ENCODE assay signal across 13 cellular contexts in genomic region chr1:167634435-167634834, GRCh38. TPM values are rescaled to one million over a fixed set of nuclear protein-coding genes. Genes with fewer than 3 reads are reported as not detected.
A peak's percentile ranks its signal among the peaks of the same experiment; 100 is the strongest.
DNase-seq lines count a peak whose midpoint lies in the region; ATAC-seq and TF ChIP-seq lines count a peak whose summit lies in the region.
"Had no signal": no experiment of that assay in that cellular context is flagged by ENCODE, and none has a peak within 500 bp of the region (broad histone marks: within the 10 kb centered on the region; RNA-seq: fewer than 3 reads in every experiment).

No MANE protein-coding gene starts in this region.

- H3K9me3 ChIP-seq in cardiac muscle cell (ENCODE audit: low read depth) (no peaks in the 10 kb centered on the region), MG63 (no peaks in the 10 kb centered on the region)

- H3K36me3 ChIP-seq in cardiac muscle cell (peaks cover 5% of the 10 kb centered on the region), MG63 (no peaks in the 10 kb centered on the region)

- peaks cover 62% of the 10 kb centered on the region for H3K4me1 ChIP-seq in cardiac muscle cell (ENCODE audit: low read depth)

- H3K36me3 Mint-ChIP-seq in activated naive CD8-positive, alpha-beta T cell treated with anti-CD3 and anti-CD28 coated beads, Interleukin-2, amount 50 U/mL, for 24 hours (ENCODE audit: low read depth): peaks cover 40% of the 10 kb centered on the region
- peaks cover 15% of the 10 kb centered on the region for H3K36me3 Mint-ChIP-seq in stimulated activated memory B cell treated with anti-CD40 and anti-IgM and Interleukin-4, amounts not matched to agents 10 μg/mL and 1 μg/mL and 100 μg/mL, for 72 hours

- TF ChIP-seq CTCF in cardiac muscle cell (IDR thresholded peaks at IDR 0.05; ENCODE audit: low read depth, low read length): no peak

- no peaks in the 10 kb centered on the region for H3K9me3 Mint-ChIP-seq in activated naive CD8-positive, alpha-beta T cell treated with anti-CD3 and anti-CD28 coated beads, Interleukin-2, amount 50 U/mL, for 24 hours
- H3K9me3 Mint-ChIP-seq in stimulated activated memory B cell treated with anti-CD40 and anti-IgM and Interleukin-4, amounts not matched to agents 10 μg/mL and 1 μg/mL and 100 μg/mL, for 72 hours: no peaks in the 10 kb centered on the region

- intact Hi-C loops in Right ventricle myocardium inferior (cut with DNase I): no loop called here

- H3K27me3 Mint-ChIP-seq in activated naive CD8-positive, alpha-beta T cell treated with anti-CD3 and anti-CD28 coated beads, Interleukin-2, amount 50 U/mL, for 24 hours: no peaks in the 10 kb centered on the region
- no peaks in the 10 kb centered on the region for H3K27me3 Mint-ChIP-seq in stimulated activated memory B cell treated with anti-CD40 and anti-IgM and Interleukin-4, amounts not matched to agents 10 μg/mL and 1 μg/mL and 100 μg/mL, for 72 hours

- peaks cover 86% of the 10 kb centered on the region for H3K4me1 Mint-ChIP-seq in activated naive CD8-positive, alpha-beta T cell treated with anti-CD3 and anti-CD28 coated beads, Interleukin-2, amount 50 U/mL, for 24 hours
- H3K4me1 Mint-ChIP-seq in stimulated activated memory B cell treated with anti-CD40 and anti-IgM and Interleukin-4, amounts not matched to agents 10 μg/mL and 1 μg/mL and 100 μg/mL, for 72 hours: peaks cover 85% of the 10 kb centered on the region

- H3K27ac ChIP-seq in cardiac muscle cell: peak overlapping the region; percentile 99
- H3K27ac ChIP-seq: VCaP had no signal

- DNase-seq in cardiac muscle cell (ENCODE audit: low read depth in 1 of 2, low spot score in 1 of 2): no peak
- no peak for DNase-seq in Right ventricle myocardium inferior (ENCODE audit: missing footprints)
- DNase-seq in NCI-H146 treated with DMSO at 0.1 percent for 48 hours (lab: John Stamatoyannopoulos, UW; ENCODE audit: unreplicated experiment): peak; percentile 30
- no peak for DNase-seq in activated naive CD8-positive, alpha-beta T cell treated with anti-CD3 and anti-CD28 coated beads, Interleukin-2, amount 50 U/mL, for 24 hours
- no peak for DNase-seq in activated effector memory CD4-positive, alpha-beta T cell treated with anti-CD3 and anti-CD28 coated beads, Interleukin-2, amount 50 U/mL, for 16 hours
- DNase-seq in RKO (ENCODE audit: low spot score): no peak
- DNase-seq in MG63: no peak
- DNase-seq: AML-193; NCI-H446 treated with DMSO at 0.1 percent for 48 hours; Right ventricle myocardium superior; stimulated activated naive CD4-positive, alpha-beta T cell had no signal

- peak overlapping the region; percentile 99 for H3K27ac Mint-ChIP-seq in activated naive CD8-positive, alpha-beta T cell treated with anti-CD3 and anti-CD28 coated beads, Interleukin-2, amount 50 U/mL, for 24 hours
- peak overlapping the region; percentile 92 for H3K27ac Mint-ChIP-seq in stimulated activated memory B cell treated with anti-CD40 and anti-IgM and Interleukin-4, amounts not matched to agents 10 μg/mL and 1 μg/mL and 100 μg/mL, for 72 hours

- no peak for ATAC-seq in Right ventricle myocardium inferior
- ATAC-seq in activated naive CD8-positive, alpha-beta T cell treated with anti-CD3 and anti-CD28 coated beads, Interleukin-2, amount 50 U/mL, for 24 hours: no peak
- ATAC-seq in stimulated activated memory B cell treated with anti-CD40 and anti-IgM and Interleukin-4, amounts not matched to agents 10 μg/mL and 1 μg/mL and 100 μg/mL, for 72 hours: no peak

- H3K27me3 ChIP-seq in cardiac muscle cell (no peaks in the 10 kb centered on the region), MG63 (no peaks in the 10 kb centered on the region)

- no peak overlapping the region for H3K4me3 ChIP-seq in cardiac muscle cell
- no peak overlapping the region for H3K4me3 ChIP-seq in MG63

- no peak overlapping the region for H3K4me3 Mint-ChIP-seq in activated naive CD8-positive, alpha-beta T cell treated with anti-CD3 and anti-CD28 coated beads, Interleukin-2, amount 50 U/mL, for 24 hours
- H3K4me3 Mint-ChIP-seq in stimulated activated memory B cell treated with anti-CD40 and anti-IgM and Interleukin-4, amounts not matched to agents 10 μg/mL and 1 μg/mL and 100 μg/mL, for 72 hours: peak overlapping the region; percentile 13

RNA-seq across cellular contexts. Expression of gene RCSD1, which starts 4.4 kb away (rescaled TPM):
- total RNA-seq in cardiac muscle cell (317 and 386 TPM in 2 replicates), Right ventricle myocardium inferior (41.6 TPM)
- polyA plus RNA-seq in cardiac muscle cell: 77.3 and 100 TPM in 2 replicates
- total RNA-seq in MG63 (2014; rRNA removed; shearing (Covaris generic); ENCODE audit: low replicate concordance): not detected in 2 replicates

Comparison
In these comparisons a context has a peak if more than half of its experiments do, and no peak if none do; other contexts are left out.
1. RNA of gene RCSD1, which starts 4.4 kb away (total RNA-seq): 317 to 386 TPM in cardiac muscle cell and 41.6 TPM in Right ventricle myocardium inferior (single experiment); not detected in MG63; every median in the first group is over 10 times any median in the second.